Comparison of ENCODE assay signal across 40 cellular contexts in genomic region chr2:102492006-102492405, GRCh38. TPM values are rescaled to one million over a fixed set of nuclear protein-coding genes. Genes with fewer than 3 reads are reported as not detected.
"Had no signal": no experiment of that assay in that cellular context is flagged by ENCODE, and none has a peak within 500 bp of the region (broad histone marks: within the 10 kb centered on the region; RNA-seq: fewer than 3 reads in every experiment).

No MANE protein-coding gene starts in this region.

- H3K27ac Mint-ChIP-seq: activated naive CD4-positive, alpha-beta T cell treated with anti-CD3 and anti-CD28 coated beads for 36 hours; activated naive CD4-positive, alpha-beta T cell treated with anti-CD3 and anti-CD28 coated beads, Interleukin-2, amount 10 ng/mL, durations not matched to agents 7 days and 5 days; activated naive CD4-positive, alpha-beta T cell treated with anti-CD3 and anti-CD28 coated beads, Interleukin-2, amount 50 U/mL, for 24 hours; activated naive CD4-positive, alpha-beta T cell treated with anti-CD3 and anti-CD28 coated beads, Interleukin-2, amount 50 U/mL, for 72 hours; activated naive CD8-positive, alpha-beta T cell; activated naive CD8-positive, alpha-beta T cell treated with anti-CD3 and anti-CD28 coated beads for 36 hours; activated naive CD8-positive, alpha-beta T cell treated with anti-CD3 and anti-CD28 coated beads, Interleukin-2, amount 10 ng/mL, durations not matched to agents 7 days and 5 days; activated naive CD8-positive, alpha-beta T cell treated with anti-CD3 and anti-CD28 coated beads, Interleukin-2, amount 50 U/mL, for 24 hours; activated T-cell treated with anti-CD3 and anti-CD28 coated beads, Interleukin-2, amount 50 U/mL, for 24 hours; activated T-cell treated with anti-CD3 and anti-CD28 coated beads, Interleukin-2, amount 50 U/mL, for 72 hours; activated T-helper 1 cell treated with anti-CD3 and anti-CD28 coated beads, Interleukin-12 subunit alpha, Interleukin-12 subunit beta, Interleukin-2, Interleukin-4 antibody, amounts not matched to agents 30 ng/mL and 10 ng/mL and 1 ng/mL, durations not matched to agents 14 hours and 24 hours and 36 hours; activated T-helper 17 cell treated with anti-CD3 and anti-CD28 coated beads, Interleukin-2, amount 50 U/mL, for 72 hours; activated T-helper 2 cell treated with anti-CD3 and anti-CD28 coated beads, Interferon-gamma antibody, Interleukin-2, Interleukin-4, amounts not matched to agents 10 μg/mL and 5 μg/mL and 100 μg/mL, durations not matched to agents 14 hours and 24 hours and 36 hours; brain had no signal

- H3K36me3 Mint-ChIP-seq: activated naive CD4-positive, alpha-beta T cell treated with anti-CD3 and anti-CD28 coated beads, Interleukin-2, amount 10 ng/mL, durations not matched to agents 7 days and 5 days; activated naive CD4-positive, alpha-beta T cell treated with anti-CD3 and anti-CD28 coated beads, Interleukin-2, amount 50 U/mL, for 72 hours; activated naive CD8-positive, alpha-beta T cell treated with anti-CD3 and anti-CD28 coated beads for 36 hours; activated naive CD8-positive, alpha-beta T cell treated with anti-CD3 and anti-CD28 coated beads, Interleukin-2, amount 10 ng/mL, durations not matched to agents 7 days and 5 days; brain had no signal

- H3K27me3 ChIP-seq: adrenal gland, ascending aorta, body of pancreas, brain microvascular endothelial cell, breast epithelium, cardiac muscle cell had no signal

- H3K4me3 ChIP-seq: adrenal gland, ascending aorta, body of pancreas, breast epithelium, cardiac muscle cell had no signal

- H3K27ac ChIP-seq: adrenal gland, ascending aorta, body of pancreas, brain microvascular endothelial cell, breast epithelium, cardiac muscle cell had no signal

- H3K9me3 Mint-ChIP-seq: activated naive CD4-positive, alpha-beta T cell treated with anti-CD3 and anti-CD28 coated beads for 36 hours; activated naive CD4-positive, alpha-beta T cell treated with anti-CD3 and anti-CD28 coated beads, Interleukin-2, amount 10 ng/mL, durations not matched to agents 7 days and 5 days; activated T-cell treated with anti-CD3 and anti-CD28 coated beads, Interleukin-2, amount 50 U/mL, for 4 hours; activated T-helper 2 cell treated with anti-CD3 and anti-CD28 coated beads, Interferon-gamma antibody, Interleukin-2, Interleukin-4, amounts not matched to agents 10 μg/mL and 5 μg/mL and 100 μg/mL, durations not matched to agents 14 hours and 24 hours and 36 hours; central memory CD8-positive, alpha-beta T cell had no signal

- H3K4me1 ChIP-seq: adrenal gland, ascending aorta, body of pancreas had no signal

- DNase-seq: activated effector memory CD4-positive, alpha-beta T cell treated with anti-CD3 and anti-CD28 coated beads, Interleukin-2, amount 50 U/mL, for 16 hours; activated effector memory CD4-positive, alpha-beta T cell treated with Interleukin-2 at 50 U/mL for 16 hours; activated gamma-delta T cell; activated gamma-delta T cell treated with Interleukin-2 at 50 U/mL for 16 hours; activated naive CD4-positive, alpha-beta T cell; activated naive CD4-positive, alpha-beta T cell treated with anti-CD3 and anti-CD28 coated beads for 36 hours; activated naive CD4-positive, alpha-beta T cell treated with anti-CD3 and anti-CD28 coated beads, Interleukin-2, amount 10 ng/mL, durations not matched to agents 7 days and 5 days; activated naive CD4-positive, alpha-beta T cell treated with anti-CD3 and anti-CD28 coated beads, Interleukin-2, amount 50 U/mL, for 16 hours; activated naive CD4-positive, alpha-beta T cell treated with Interleukin-2 at 50 U/mL for 16 hours; activated naive CD8-positive, alpha-beta T cell treated with anti-CD3 and anti-CD28 coated beads for 36 hours; activated naive CD8-positive, alpha-beta T cell treated with anti-CD3 and anti-CD28 coated beads, Interleukin-2, amount 10 ng/mL, durations not matched to agents 7 days and 5 days; activated naive CD8-positive, alpha-beta T cell treated with anti-CD3 and anti-CD28 coated beads, Interleukin-2, amount 50 U/mL, for 24 hours; activated T-cell treated with anti-CD3 and anti-CD28 coated beads, Interleukin-2, amount 50 U/mL, for 1 hour; activated T-cell treated with anti-CD3 and anti-CD28 coated beads, Interleukin-2, amount 50 U/mL, for 24 hours; activated T-cell treated with anti-CD3 and anti-CD28 coated beads, Interleukin-2, amount 50 U/mL, for 4 hours; activated T-cell treated with anti-CD3 and anti-CD28 coated beads, Interleukin-2, amount 50 U/mL, for 48 hours; activated T-cell treated with anti-CD3 and anti-CD28 coated beads, Interleukin-2, amount 50 U/mL, for 72 hours; adrenal gland; amniotic stem cell; amygdala; anterior cingulate cortex; aorta; body of pancreas; brain microvascular endothelial cell; caudate nucleus; central memory CD4-positive, alpha-beta T cell; cerebellar nuclear complex had no signal

- H3K36me3 ChIP-seq: adrenal gland, ascending aorta, brain microvascular endothelial cell, breast epithelium, cardiac muscle cell had no signal

- H3K9me3 ChIP-seq: adrenal gland, ascending aorta, body of pancreas, breast epithelium had no signal

- H3K4me3 Mint-ChIP-seq: activated naive CD4-positive, alpha-beta T cell treated with anti-CD3 and anti-CD28 coated beads for 36 hours; activated naive CD4-positive, alpha-beta T cell treated with anti-CD3 and anti-CD28 coated beads, Interleukin-2, amount 10 ng/mL, durations not matched to agents 7 days and 5 days; activated naive CD4-positive, alpha-beta T cell treated with anti-CD3 and anti-CD28 coated beads, Interleukin-2, amount 50 U/mL, for 24 hours; activated naive CD8-positive, alpha-beta T cell; activated naive CD8-positive, alpha-beta T cell treated with anti-CD3 and anti-CD28 coated beads for 36 hours; activated naive CD8-positive, alpha-beta T cell treated with anti-CD3 and anti-CD28 coated beads, Interleukin-2, amount 10 ng/mL, durations not matched to agents 7 days and 5 days; activated naive CD8-positive, alpha-beta T cell treated with anti-CD3 and anti-CD28 coated beads, Interleukin-2, amount 50 U/mL, for 24 hours; activated T-cell treated with anti-CD3 and anti-CD28 coated beads, Interleukin-2, amount 50 U/mL, for 24 hours; activated T-cell treated with anti-CD3 and anti-CD28 coated beads, Interleukin-2, amount 50 U/mL, for 4 hours; activated T-cell treated with anti-CD3 and anti-CD28 coated beads, Interleukin-2, amount 50 U/mL, for 72 hours; activated T-helper 1 cell treated with anti-CD3 and anti-CD28 coated beads, Interleukin-12 subunit alpha, Interleukin-12 subunit beta, Interleukin-2, Interleukin-4 antibody, amounts not matched to agents 30 ng/mL and 10 ng/mL and 1 ng/mL, durations not matched to agents 14 hours and 24 hours and 36 hours; activated T-helper 17 cell treated with anti-CD3 and anti-CD28 coated beads, Interleukin-2, amount 50 U/mL, for 72 hours; brain; central memory CD8-positive, alpha-beta T cell had no signal

RNA-seq across cellular contexts. Expression of gene SLC9A4, which starts 19.0 kb away (rescaled TPM):
- total RNA-seq: activated naive CD8-positive, alpha-beta T cell treated with anti-CD3 and anti-CD28 coated beads for 36 hours; activated T-helper 1 cell treated with anti-CD3 and anti-CD28 coated beads, Interleukin-12 subunit alpha, Interleukin-12 subunit beta, Interleukin-2, Interleukin-4 antibody, amounts not matched to agents 30 ng/mL and 10 ng/mL and 1 ng/mL, durations not matched to agents 14 hours and 24 hours and 36 hours; adrenal gland; ascending aorta; breast epithelium; cardiac muscle cell; cardiac septum; cerebellum had no signal
